ENCODE assay signal across 1 cellular context in genomic region chr2:190547914-190548313, GRCh38.
TF ChIP-seq lines count a peak whose summit lies in the region.

No MANE protein-coding gene starts in this region.

TF ChIP-seq in SK-N-SH, 30 proteins besides CTCF, POLR2A, EP300 and RAD21 (continued from another document):
- no peak for TF ChIP-seq USF1 (IDR thresholded peaks at IDR 0.05; ENCODE audit: borderline replicate concordance, low read depth)
- TF ChIP-seq MXI1 (IDR thresholded peaks at IDR 0.05; ENCODE audit: low read depth, low read length): no peak
- TF ChIP-seq, protein P1, sequence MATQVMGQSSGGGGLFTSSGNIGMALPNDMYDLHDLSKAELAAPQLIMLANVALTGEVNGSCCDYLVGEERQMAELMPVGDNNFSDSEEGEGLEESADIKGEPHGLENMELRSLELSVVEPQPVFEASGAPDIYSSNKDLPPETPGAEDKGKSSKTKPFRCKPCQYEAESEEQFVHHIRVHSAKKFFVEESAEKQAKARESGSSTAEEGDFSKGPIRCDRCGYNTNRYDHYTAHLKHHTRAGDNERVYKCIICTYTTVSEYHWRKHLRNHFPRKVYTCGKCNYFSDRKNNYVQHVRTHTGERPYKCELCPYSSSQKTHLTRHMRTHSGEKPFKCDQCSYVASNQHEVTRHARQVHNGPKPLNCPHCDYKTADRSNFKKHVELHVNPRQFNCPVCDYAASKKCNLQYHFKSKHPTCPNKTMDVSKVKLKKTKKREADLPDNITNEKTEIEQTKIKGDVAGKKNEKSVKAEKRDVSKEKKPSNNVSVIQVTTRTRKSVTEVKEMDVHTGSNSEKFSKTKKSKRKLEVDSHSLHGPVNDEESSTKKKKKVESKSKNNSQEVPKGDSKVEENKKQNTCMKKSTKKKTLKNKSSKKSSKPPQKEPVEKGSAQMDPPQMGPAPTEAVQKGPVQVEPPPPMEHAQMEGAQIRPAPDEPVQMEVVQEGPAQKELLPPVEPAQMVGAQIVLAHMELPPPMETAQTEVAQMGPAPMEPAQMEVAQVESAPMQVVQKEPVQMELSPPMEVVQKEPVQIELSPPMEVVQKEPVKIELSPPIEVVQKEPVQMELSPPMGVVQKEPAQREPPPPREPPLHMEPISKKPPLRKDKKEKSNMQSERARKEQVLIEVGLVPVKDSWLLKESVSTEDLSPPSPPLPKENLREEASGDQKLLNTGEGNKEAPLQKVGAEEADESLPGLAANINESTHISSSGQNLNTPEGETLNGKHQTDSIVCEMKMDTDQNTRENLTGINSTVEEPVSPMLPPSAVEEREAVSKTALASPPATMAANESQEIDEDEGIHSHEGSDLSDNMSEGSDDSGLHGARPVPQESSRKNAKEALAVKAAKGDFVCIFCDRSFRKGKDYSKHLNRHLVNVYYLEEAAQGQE (IDR thresholded peaks at IDR 0.05; ENCODE audit: low read depth, low read length): no peak
- TF ChIP-seq PBX3 (IDR thresholded peaks at IDR 0.05): no peak
- TF ChIP-seq JUND (IDR thresholded peaks at IDR 0.05): no peak
